Comparison of ENCODE assay signal across 8 cellular contexts in genomic region chr22:39518996-39519680, GRCh38. TPM values are rescaled to one million over a fixed set of nuclear protein-coding genes. Genes with fewer than 3 reads are reported as not detected.
DNase-seq lines count a peak whose midpoint lies in the region; ATAC-seq and TF ChIP-seq lines count a peak whose summit lies in the region.

No MANE protein-coding gene starts in this region.

- H3K4me3 Mint-ChIP-seq in activated CD4-positive, alpha-beta memory T cell treated with anti-CD3 and anti-CD28 coated beads, Interleukin-2, amount 10 ng/mL, durations not matched to agents 7 days and 5 days = peak overlapping the region; percentile 94

- H3K27ac ChIP-seq in foreskin keratinocyte (peak overlapping the region; percentile 97), gastrocnemius medialis (peak overlapping the region; percentile 95 to 100 (median 100))

- TF ChIP-seq CTCF in foreskin keratinocyte (conservative IDR thresholded peaks at IDR 0.05) = no peak
- TF ChIP-seq CTCF in gastrocnemius medialis (IDR thresholded peaks at IDR 0.05 in 4 of 5, conservative IDR thresholded peaks at IDR 0.05 in 1 of 5) = no peak

- H3K4me1 Mint-ChIP-seq in activated CD4-positive, alpha-beta memory T cell treated with anti-CD3 and anti-CD28 coated beads, Interleukin-2, amount 10 ng/mL, durations not matched to agents 7 days and 5 days = peaks cover 56% of the 10 kb centered on the region

- ATAC-seq in foreskin keratinocyte = no peak
- no peak for ATAC-seq in gastrocnemius medialis
- no peak for ATAC-seq in GM18907 (IDR thresholded peaks at IDR 0.05; ENCODE audit: unreplicated experiment)
- ATAC-seq in GM18517 (IDR thresholded peaks at IDR 0.05; ENCODE audit: unreplicated experiment) = no peak

- intact Hi-C loops in gastrocnemius medialis (cut with DNase I; ENCODE audit: low total_unique reads) = loop anchor here (5.0 kb wide), 2 partner anchors 122 to 1863 kb away; partner anchors contain the start of genes TAB1 and TEF

- H3K4me1 ChIP-seq in foreskin keratinocyte = no peaks in the 10 kb centered on the region
- peaks cover 40 to 41% of the 10 kb centered on the region in 2 donors for H3K4me1 ChIP-seq in gastrocnemius medialis

- peak overlapping the region; percentile 88 to 100 (median 99) for H3K4me3 ChIP-seq in gastrocnemius medialis

- DNase-seq in DMS 273 (lab: John Stamatoyannopoulos, UW; ENCODE audit: unreplicated experiment) (peak; percentile 83), HT-29 (ENCODE audit: low spot score) (peak; percentile 46), foreskin keratinocyte (peak; percentile 51 to 70), gastrocnemius medialis (no peak), HuH-7.5 (ENCODE audit: low spot score) (no peak)
- DNase-seq in activated CD4-positive, alpha-beta memory T cell treated with anti-CD3 and anti-CD28 coated beads, Interleukin-2, amount 10 ng/mL, durations not matched to agents 7 days and 5 days = no peak

- peaks cover 67% of the 10 kb centered on the region for H3K36me3 Mint-ChIP-seq in activated CD4-positive, alpha-beta memory T cell treated with anti-CD3 and anti-CD28 coated beads, Interleukin-2, amount 10 ng/mL, durations not matched to agents 7 days and 5 days (ENCODE audit: low read depth)

- TF ChIP-seq POLR2A in gastrocnemius medialis (IDR thresholded peaks at IDR 0.05) = no peak

- peak overlapping the region; percentile 99 for H3K27ac Mint-ChIP-seq in activated CD4-positive, alpha-beta memory T cell treated with anti-CD3 and anti-CD28 coated beads, Interleukin-2, amount 10 ng/mL, durations not matched to agents 7 days and 5 days

- in situ Hi-C loops in gastrocnemius medialis (cut with MboI; ENCODE audit: low sequenced_read_pairs in 4 of 4) = loop anchor here in 2 of 4 donors (10.0 to 25.0 kb wide), 3 partner anchors 114 to 357 kb away; partner anchors contain the start of genes CBX7 (in 2 of the 2) and RPL3 (in 1 of the 2)

- H3K27me3 ChIP-seq in foreskin keratinocyte = no peaks in the 10 kb centered on the region
- no peaks in the 10 kb centered on the region for H3K27me3 ChIP-seq in gastrocnemius medialis

- CTCF ChIA-PET in activated CD4-positive, alpha-beta memory T cell treated with anti-CD3 and anti-CD28 coated beads, Interleukin-2, amount 10 ng/mL, durations not matched to agents 7 days and 5 days (lab: Charles Lee) = interaction anchor here (1.0 to 2.2 kb wide), 8 partner anchors 9 to 120 kb away, joined by 3 to 27 read pairs (median 6); partner anchors contain the start of genes MIEF1 and TAB1

- POLR2A ChIA-PET in activated CD4-positive, alpha-beta memory T cell treated with anti-CD3 and anti-CD28 coated beads, Interleukin-2, amount 10 ng/mL, durations not matched to agents 7 days and 5 days (lab: Charles Lee) = interaction anchor here (1.0 to 8.2 kb wide), 37 partner anchors 9 to 859 kb away, joined by 3 to 124 read pairs (median 5); partner anchors contain the start of genes CBX7, MIEF1, RPL3 and RPS19BP1

- H3K9me3 ChIP-seq in gastrocnemius medialis = no peaks in the 10 kb centered on the region

- peaks cover 0 to 47% of the 10 kb centered on the region in 2 donors for H3K36me3 ChIP-seq in gastrocnemius medialis

- H3K9me3 Mint-ChIP-seq in activated CD4-positive, alpha-beta memory T cell treated with anti-CD3 and anti-CD28 coated beads, Interleukin-2, amount 10 ng/mL, durations not matched to agents 7 days and 5 days = no peaks in the 10 kb centered on the region

- peaks cover 2% of the 10 kb centered on the region for H3K27me3 Mint-ChIP-seq in activated CD4-positive, alpha-beta memory T cell treated with anti-CD3 and anti-CD28 coated beads, Interleukin-2, amount 10 ng/mL, durations not matched to agents 7 days and 5 days

RNA-seq across cellular contexts. Expression of gene ATF4, which starts 1.2 kb away (rescaled TPM):
- 314 and 320 TPM in 2 replicates for total RNA-seq in HT-29 (2014; rRNA removed; shearing (Covaris generic))
- total RNA-seq in activated CD4-positive, alpha-beta memory T cell treated with anti-CD3 and anti-CD28 coated beads, Interleukin-2, amount 10 ng/mL, durations not matched to agents 7 days and 5 days = 100 to 1,000 TPM; 456 to 460 TPM
- total RNA-seq in foreskin keratinocyte = 541 and 610 TPM in 2 replicates
- polyA plus RNA-seq in foreskin keratinocyte = 662 and 690 TPM in 2 replicates
- 100 to 1,000 TPM; 480 to 666 (median 533) TPM for total RNA-seq in gastrocnemius medialis

RNA-seq across cellular contexts. Expression of gene RPS19BP1, which starts 13.4 kb away (rescaled TPM):
- total RNA-seq in HT-29 (2014; rRNA removed; shearing (Covaris generic)) = 250 and 300 TPM in 2 replicates
- total RNA-seq in activated CD4-positive, alpha-beta memory T cell treated with anti-CD3 and anti-CD28 coated beads, Interleukin-2, amount 10 ng/mL, durations not matched to agents 7 days and 5 days = 10 to 100 TPM; 54.3 to 60.7 TPM
- total RNA-seq in foreskin keratinocyte (117 and 125 TPM in 2 replicates), gastrocnemius medialis (100 to 1,000 TPM in 2 of 4 donors, 10 to 100 TPM in 2; 72.2 to 128 (median 104) TPM)
- polyA plus RNA-seq in foreskin keratinocyte = 192 TPM in 2 replicates

RNA-seq across cellular contexts. Expression of gene MIEF1, which starts 17.0 kb away (rescaled TPM):
- 16.9 and 19.0 TPM in 2 replicates for total RNA-seq in HT-29 (2014; rRNA removed; shearing (Covaris generic))
- 10 to 100 TPM; 32.4 to 32.6 TPM for total RNA-seq in activated CD4-positive, alpha-beta memory T cell treated with anti-CD3 and anti-CD28 coated beads, Interleukin-2, amount 10 ng/mL, durations not matched to agents 7 days and 5 days
- total RNA-seq in foreskin keratinocyte (27.6 and 28.0 TPM in 2 replicates), gastrocnemius medialis (10 to 100 TPM; 11.4 to 25.4 (median 12.9) TPM)
- 10.0 and 11.2 TPM in 2 replicates for polyA plus RNA-seq in foreskin keratinocyte

RNA-seq across cellular contexts. Expression of gene CACNA1I, which starts 51.4 kb away (rescaled TPM):
- 0.03 TPM in 1 of 2 replicates, not detected in the other for total RNA-seq in HT-29 (2014; rRNA removed; shearing (Covaris generic))
- 1 to 10 TPM; 8.7 to 8.8 TPM for total RNA-seq in activated CD4-positive, alpha-beta memory T cell treated with anti-CD3 and anti-CD28 coated beads, Interleukin-2, amount 10 ng/mL, durations not matched to agents 7 days and 5 days
- total RNA-seq in foreskin keratinocyte = under 0.01 TPM in 1 of 2 replicates, not detected in the other
- not detected in 2 replicates for polyA plus RNA-seq in foreskin keratinocyte
- total RNA-seq in gastrocnemius medialis = not detected

Comparison
In these comparisons a context has a peak if more than half of its experiments do, and no peak if none do; other contexts are left out.
1. DNase-seq: peak in DMS 273 (single experiment), HT-29 (single experiment) and foreskin keratinocyte (2 of 2); none in activated CD4-positive, alpha-beta memory T cell treated with anti-CD3 and anti-CD28 coated beads, Interleukin-2, amount 10 ng/mL, durations not matched to agents 7 days and 5 days (single experiment), gastrocnemius medialis (0 of 2) and HuH-7.5 (single experiment).